12 cellular contexts compared by ENCODE assay signal in genomic region chr2:206150168-206150567, GRCh38.
"Had no signal": no experiment of that assay in that cellular context is flagged by ENCODE, and none has a peak within 500 bp of the region (broad histone marks: within the 10 kb centered on the region; RNA-seq: fewer than 3 reads in every experiment).

No MANE protein-coding gene starts in this region.

- H3K9ac ChIP-seq: parathyroid adenoma had no signal

- H2AFZ ChIP-seq: parathyroid adenoma had no signal

- FAIRE-seq: urothelium cell line had no signal

- H3K9me3 ChIP-seq: body of pancreas had no signal

- H3K27me3 ChIP-seq: body of pancreas had no signal

- H3K27ac ChIP-seq: body of pancreas, parathyroid adenoma had no signal

- DNase-seq: activated CD4-positive, alpha-beta memory T cell treated with anti-CD3 and anti-CD28 coated beads for 36 hours; activated CD8-positive, alpha-beta memory T cell treated with anti-CD3 and anti-CD28 coated beads, Interleukin-2, amount 50 U/mL, for 48 hours; activated naive CD4-positive, alpha-beta T cell treated with Interleukin-2 at 50 U/mL for 16 hours; body of pancreas; cerebellar nuclear complex; dermis blood vessel endothelial cell; hypothalamus; stimulated activated CD4-positive, alpha-beta T cell treated with anti-CD3 and anti-CD28 coated beads, Interleukin-15, amount 100 ng/mL, for 24 hours; stimulated activated CD4-positive, alpha-beta T cell treated with anti-CD3 and anti-CD28 coated beads, Interleukin-4, amount 100 ng/mL, for 24 hours; SW 1271 had no signal

- H3K4me1 ChIP-seq: parathyroid adenoma had no signal

- ATAC-seq: body of pancreas had no signal

- H3K4me3 ChIP-seq: body of pancreas had no signal
